13 cellular contexts compared by ENCODE assay signal in genomic region chr12:3453947-3454675, GRCh38. TPM values are rescaled to one million over a fixed set of nuclear protein-coding genes. Genes with fewer than 3 reads are reported as not detected.
A peak's percentile ranks its signal among the peaks of the same experiment; 100 is the strongest.
DNase-seq lines count a peak whose midpoint lies in the region; ATAC-seq and TF ChIP-seq lines count a peak whose summit lies in the region.
"Had no signal": no experiment of that assay in that cellular context is flagged by ENCODE, and none has a peak within 500 bp of the region (broad histone marks: within the 10 kb centered on the region; RNA-seq: fewer than 3 reads in every experiment).

No MANE protein-coding gene starts in this region.

- intact Hi-C loops in breast epithelium (cut with DNase I; ENCODE audit: low total_unique reads) (no loop called here), mucosa of descending colon (cut with DNase I, micrococcal nuclease) (no loop called here), body of pancreas (cut with DNase I) (loop anchor here (5.0 kb wide), 1 partner anchor 147 kb away; no protein-coding TSS in a partner anchor), colonic mucosa (cut with DNase I) (loop anchor here (10.0 kb wide), 1 partner anchor 109 kb away; no protein-coding TSS in a partner anchor)

- peak; percentile 23 for ATAC-seq in mucosa of descending colon
- ATAC-seq in omental fat pad (ENCODE audit: low FRiP score), result no peak
- no peak for ATAC-seq in body of pancreas
- no peak for ATAC-seq in GM21529 (IDR thresholded peaks at IDR 0.05; ENCODE audit: unreplicated experiment)
- ATAC-seq: activated CD8-positive, alpha-beta memory T cell treated with anti-CD3 and anti-CD28 coated beads, Interleukin-2, amount 10 ng/mL, durations not matched to agents 7 days and 5 days; Right ventricle myocardium inferior had no signal

- peak overlapping the region; percentile 5; the same call in 1 of the 2 replicates for H3K27ac ChIP-seq in BLaER1
- no peak overlapping the region for H3K27ac ChIP-seq in breast epithelium
- H3K27ac ChIP-seq in body of pancreas, result no peak overlapping the region
- H3K27ac ChIP-seq in colonic mucosa, result no peak overlapping the region
- H3K27ac ChIP-seq: coronary artery had no signal

- H3K9me3 ChIP-seq in BLaER1, result peaks cover 5% of the 10 kb centered on the region; the same call in 1 of the 2 replicates
- H3K9me3 ChIP-seq in breast epithelium, result no peaks in the 10 kb centered on the region
- H3K9me3 ChIP-seq in mucosa of descending colon, result no peaks in the 10 kb centered on the region
- H3K9me3 ChIP-seq in body of pancreas, result no peaks in the 10 kb centered on the region
- no peaks in the 10 kb centered on the region for H3K9me3 ChIP-seq in colonic mucosa

- no peaks in the 10 kb centered on the region for H3K27me3 ChIP-seq in BLaER1
- peaks cover 0 to 7% of the 10 kb centered on the region in 2 donors for H3K27me3 ChIP-seq in breast epithelium
- no peaks in the 10 kb centered on the region for H3K27me3 ChIP-seq in body of pancreas
- H3K27me3 ChIP-seq in colonic mucosa, result no peaks in the 10 kb centered on the region

- peaks cover 27% of the 10 kb centered on the region for H3K4me1 ChIP-seq in BLaER1
- H3K4me1 ChIP-seq in breast epithelium, result no peaks in the 10 kb centered on the region
- H3K4me1 ChIP-seq in mucosa of descending colon (ENCODE audit: low read depth), result no peaks in the 10 kb centered on the region
- no peaks in the 10 kb centered on the region for H3K4me1 ChIP-seq in body of pancreas
- H3K4me1 ChIP-seq in colonic mucosa, result no peaks in the 10 kb centered on the region

- H3K36me3 ChIP-seq in BLaER1, result no peaks in the 10 kb centered on the region
- H3K36me3 ChIP-seq in breast epithelium, result no peaks in the 10 kb centered on the region
- no peaks in the 10 kb centered on the region for H3K36me3 ChIP-seq in mucosa of descending colon (ENCODE audit: low read depth)
- H3K36me3 ChIP-seq in body of pancreas (replicated peaks in 1 of 2; ENCODE audit: insufficient read depth in 1 of 2, low read depth in 2 of 2), result no peaks in the 10 kb centered on the region
- no peaks in the 10 kb centered on the region for H3K36me3 ChIP-seq in colonic mucosa

- TF ChIP-seq CTCF in breast epithelium (IDR thresholded peaks at IDR 0.05), result no peak
- TF ChIP-seq CTCF in mucosa of descending colon (IDR thresholded peaks at IDR 0.05), result no peak
- no peak for TF ChIP-seq CTCF in omental fat pad (IDR thresholded peaks at IDR 0.05)
- no peak for TF ChIP-seq CTCF in body of pancreas (IDR thresholded peaks at IDR 0.05)
- TF ChIP-seq CTCF in colonic mucosa (IDR thresholded peaks at IDR 0.05), result no peak

- TF ChIP-seq POLR2A in breast epithelium (IDR thresholded peaks at IDR 0.05) (no peak), body of pancreas (IDR thresholded peaks at IDR 0.05) (no peak)

- H3K9ac ChIP-seq in BLaER1 (peak overlapping the region; percentile 43; the same call in 1 of the 2 replicates), colonic mucosa (ENCODE audit: low read depth in 2 of 2, low read length in 2 of 2) (no peak overlapping the region)

- no peak overlapping the region; the same call in 1 of the 2 replicates for H3K4me3 ChIP-seq in BLaER1
- peak overlapping the region in 2 of 3 donors; percentile 27 to 49 for H3K4me3 ChIP-seq in breast epithelium
- H3K4me3 ChIP-seq in mucosa of descending colon, result no peak overlapping the region
- H3K4me3 ChIP-seq in body of pancreas, result no peak overlapping the region
- H3K4me3 ChIP-seq in colonic mucosa, result no peak overlapping the region
- H3K4me3 ChIP-seq: coronary artery had no signal

- H4K20me1 ChIP-seq in BLaER1, result no peaks in the 10 kb centered on the region

- DNase-seq in HS-27A (ENCODE audit: low read depth) (peak; percentile 91), breast epithelium (ENCODE audit: low spot score in 2 of 2) (no peak), mucosa of descending colon (no peak), omental fat pad (ENCODE audit: low spot score) (no peak), body of pancreas (no peak), colonic mucosa (no peak)
- DNase-seq: activated CD8-positive, alpha-beta memory T cell treated with anti-CD3 and anti-CD28 coated beads, Interleukin-2, amount 10 ng/mL, durations not matched to agents 7 days and 5 days; NCI-H1105 had no signal

- 66 to 83% methylated on average over 22 to 25 of the region's 25 CpGs for WGBS in body of pancreas, 2 donors

- H3K4me2 ChIP-seq in BLaER1, result peak overlapping the region; percentile 81

RNA-seq across cellular contexts. Expression of gene PRMT8, which starts 36.9 kb away (rescaled TPM):
- total RNA-seq in breast epithelium (not detected), mucosa of descending colon (under 1 TPM in 1 of 3 donors, not detected in 2; 0.13 TPM), omental fat pad (not detected), body of pancreas (under 1 TPM in 1 of 2 donors, not detected in 1; under 0.01 TPM), colonic mucosa (not detected)
- total RNA-seq: activated CD8-positive, alpha-beta memory T cell treated with anti-CD3 and anti-CD28 coated beads, Interleukin-2, amount 10 ng/mL, durations not matched to agents 7 days and 5 days; posterior vena cava; Right ventricle myocardium inferior had no signal

Comparison
In these comparisons a context has a peak if more than half of its experiments do, and no peak if none do; other contexts are left out.
1. H3K4me3 ChIP-seq: peak in breast epithelium (2 of 3); none in BLaER1 (single experiment), mucosa of descending colon (single experiment), body of pancreas (0 of 2) and colonic mucosa (single experiment).
2. intact Hi-C loops: an anchor here in body of pancreas (5.0 kb wide) and colonic mucosa (10.0 kb wide); none called in breast epithelium and mucosa of descending colon.